Comparison of ENCODE assay signal across 34 cellular contexts in genomic region chr5:37896159-37896558, GRCh38. TPM values are rescaled to one million over a fixed set of nuclear protein-coding genes. Genes with fewer than 3 reads are reported as not detected.
"Had no signal": no experiment of that assay in that cellular context is flagged by ENCODE, and none has a peak within 500 bp of the region (broad histone marks: within the 10 kb centered on the region; RNA-seq: fewer than 3 reads in every experiment).

No MANE protein-coding gene starts in this region.

- DNase-seq: activated CD4-positive, alpha-beta memory T cell treated with anti-CD3 and anti-CD28 coated beads for 36 hours; activated CD4-positive, alpha-beta T cell treated with anti-CD3 and anti-CD28 coated beads for 36 hours; activated CD4-positive, alpha-beta T cell treated with anti-CD3 and anti-CD28 coated beads, Interleukin-2, amount 10 ng/mL, durations not matched to agents 24 days and 14 days; activated CD4-positive, CD25-positive, alpha-beta regulatory T cell; activated CD4-positive, CD25-positive, alpha-beta regulatory T cell treated with anti-CD3 and anti-CD28 coated beads, Interleukin-2, amount 50 U/mL, for 72 hours; activated CD8-positive, alpha-beta memory T cell treated with anti-CD3 and anti-CD28 coated beads, Interleukin-2, amount 10 ng/mL, durations not matched to agents 7 days and 5 days; activated CD8-positive, alpha-beta memory T cell treated with anti-CD3 and anti-CD28 coated beads, Interleukin-2, amount 50 U/mL, for 4 hours; activated CD8-positive, alpha-beta T cell treated with anti-CD3 and anti-CD28 coated beads, Interleukin-2, amount 10 ng/mL, durations not matched to agents 7 days and 5 days; activated effector memory CD4-positive, alpha-beta T cell treated with anti-CD3 and anti-CD28 coated beads, Interleukin-2, amount 50 U/mL, for 16 hours; activated naive CD4-positive, alpha-beta T cell treated with anti-CD3 and anti-CD28 coated beads for 36 hours; activated naive CD8-positive, alpha-beta T cell treated with anti-CD3 and anti-CD28 coated beads for 36 hours; activated naive CD8-positive, alpha-beta T cell treated with anti-CD3 and anti-CD28 coated beads, Interleukin-2, amount 50 U/mL, for 24 hours; activated T-cell treated with anti-CD3 and anti-CD28 coated beads, Interleukin-2, amount 50 U/mL, for 1 hour; activated T-cell treated with anti-CD3 and anti-CD28 coated beads, Interleukin-2, amount 50 U/mL, for 48 hours; adrenal gland; amygdala; aorta; central memory CD4-positive, alpha-beta T cell; cerebellar nuclear complex; colonic mucosa; effector CD8-positive, alpha-beta T cell; erythroblast; foreskin melanocyte; heart right ventricle; T-helper 2 cell had no signal

- H3K27ac ChIP-seq: adrenal gland, breast epithelium, cardiac muscle cell, colonic mucosa, esophagus muscularis mucosa, gastroesophageal sphincter, heart right ventricle had no signal

- ATAC-seq: activated CD4-positive, alpha-beta T cell treated with anti-CD3 and anti-CD28 coated beads for 36 hours; activated CD8-positive, alpha-beta memory T cell treated with anti-CD3 and anti-CD28 coated beads, Interleukin-2, amount 10 ng/mL, durations not matched to agents 7 days and 5 days; activated CD8-positive, alpha-beta T cell treated with anti-CD3 and anti-CD28 coated beads, Interleukin-2, amount 10 ng/mL, durations not matched to agents 7 days and 5 days; activated naive CD8-positive, alpha-beta T cell treated with anti-CD3 and anti-CD28 coated beads, Interleukin-2, amount 50 U/mL, for 24 hours; gastroesophageal sphincter; heart right ventricle had no signal

- H3K9me3 ChIP-seq: adrenal gland, breast epithelium, colonic mucosa, esophagus muscularis mucosa, gastroesophageal sphincter had no signal

- H3K4me3 ChIP-seq: adrenal gland, breast epithelium, cardiac muscle cell, colonic mucosa, esophagus muscularis mucosa, gastroesophageal sphincter, heart right ventricle had no signal

- H3K4me1 ChIP-seq: adrenal gland, breast epithelium, colonic mucosa had no signal

- H3K36me3 ChIP-seq: adrenal gland, breast epithelium, cardiac muscle cell, colonic mucosa, esophagus muscularis mucosa, gastroesophageal sphincter, heart right ventricle had no signal

- H3K27me3 ChIP-seq: adrenal gland, breast epithelium, cardiac muscle cell, colonic mucosa, esophagus muscularis mucosa, gastroesophageal sphincter, heart right ventricle had no signal

RNA-seq across cellular contexts. Expression of gene GDNF, which starts 56.3 kb away (rescaled TPM):
- total RNA-seq: activated CD4-positive, alpha-beta memory T cell treated with anti-CD3 and anti-CD28 coated beads for 36 hours; activated CD4-positive, alpha-beta T cell treated with anti-CD3 and anti-CD28 coated beads for 36 hours; activated CD8-positive, alpha-beta memory T cell treated with anti-CD3 and anti-CD28 coated beads for 36 hours; activated CD8-positive, alpha-beta memory T cell treated with anti-CD3 and anti-CD28 coated beads, Interleukin-2, amount 10 ng/mL, durations not matched to agents 7 days and 5 days; activated CD8-positive, alpha-beta T cell treated with anti-CD3 and anti-CD28 coated beads, Interleukin-2, amount 10 ng/mL, durations not matched to agents 7 days and 5 days; activated naive CD4-positive, alpha-beta T cell treated with anti-CD3 and anti-CD28 coated beads for 36 hours; activated naive CD8-positive, alpha-beta T cell treated with anti-CD3 and anti-CD28 coated beads for 36 hours; activated T-helper 2 cell treated with anti-CD3 and anti-CD28 coated beads, Interferon-gamma antibody, Interleukin-2, Interleukin-4, amounts not matched to agents 10 μg/mL and 5 μg/mL and 100 μg/mL, durations not matched to agents 14 hours and 24 hours and 36 hours; cardiac muscle cell; dermis microvascular lymphatic vessel endothelial cell; glomerular endothelial cell; T-helper 1 cell treated with Interleukin-12 subunit alpha and Interleukin-12 subunit beta and Interleukin-4 antibody, amounts not matched to agents 30 ng/mL and 1 ng/mL, for 36 hours had no signal
- polyA plus RNA-seq: aorta, cardiac muscle cell had no signal
